ENCODE assay signal across 1 cellular context in the genomic region with DNA sequence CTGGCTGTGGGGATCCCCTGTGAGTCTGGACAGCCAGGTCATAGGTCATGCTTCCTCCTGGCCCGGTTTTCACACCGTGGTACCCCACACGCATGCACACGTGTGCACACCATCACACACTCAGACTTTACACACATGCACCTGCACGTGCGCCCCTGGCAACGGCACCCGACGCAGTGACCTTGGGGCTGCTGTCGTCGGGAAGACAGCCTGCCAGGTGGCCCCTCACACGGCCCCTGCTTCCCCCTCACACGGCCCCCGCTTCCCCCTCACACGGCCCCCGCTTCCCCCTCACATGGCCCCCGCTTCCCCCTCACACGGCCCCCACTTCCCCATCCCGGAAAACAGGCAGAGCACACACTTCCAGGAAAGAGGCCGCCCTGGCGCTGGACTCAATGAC.
TF ChIP-seq lines count a peak whose summit lies in the region.

No MANE protein-coding gene starts in this region.

TF ChIP-seq in HepG2, 621 proteins besides CTCF, POLR2A, EP300 and RAD21 (continued from another document):
- TF ChIP-seq MNT (IDR thresholded peaks at IDR 0.05): peak; percentile 44
- no peak for TF ChIP-seq ARNT2 (CRISPR knock-in tag; IDR thresholded peaks at IDR 0.05; ENCODE audit: low read depth)
